8 cellular contexts compared by ENCODE assay signal in genomic region chr12:59372971-59373370, GRCh38.
DNase-seq lines count a peak whose midpoint lies in the region; ATAC-seq and TF ChIP-seq lines count a peak whose summit lies in the region.

No MANE protein-coding gene starts in this region.

- no peaks in the 10 kb centered on the region for H3K9me3 ChIP-seq in iPS DF 6.9 (ENCODE audit: control insufficient read depth, insufficient read depth, low read length)

- H3K4me3 ChIP-seq in BJ (ENCODE audit: low read depth, low read length) (no peak overlapping the region), H7 (ENCODE audit: insufficient read depth, low read depth, low read length) (no peak overlapping the region), iPS DF 6.9 (ENCODE audit: low read length) (no peak overlapping the region)

- H3K27me3 ChIP-seq in BJ (ENCODE audit: control insufficient read depth, insufficient read depth, low read length) (no peaks in the 10 kb centered on the region), H7 (ENCODE audit: control insufficient read depth, insufficient read depth, low read length) (no peaks in the 10 kb centered on the region), iPS DF 6.9 (ENCODE audit: control insufficient read depth, insufficient read depth, low read length) (no peaks in the 10 kb centered on the region)

- WGBS in iPS DF 6.9 (ENCODE audit: insufficient coverage, insufficient read length), result no CpG with 5 or more reads among the region's 3 CpGs

- TF ChIP-seq CTCF in BJ (IDR thresholded peaks at IDR 0.05; ENCODE audit: insufficient read depth, low read depth, low read length), result peak; percentile 45
- TF ChIP-seq CTCF in RWPE1 (conservative IDR thresholded peaks at IDR 0.05; ENCODE audit: low read depth), result peak; percentile 10; the same call in 1 of the 2 replicates

- no peak for ATAC-seq in HG02763 (IDR thresholded peaks at IDR 0.05; ENCODE audit: unreplicated experiment)
- no peak for ATAC-seq in GM19328 (IDR thresholded peaks at IDR 0.05; ENCODE audit: unreplicated experiment)

- CTCF ChIA-PET in BJ (lab: Yijun Ruan, JAX) (interaction anchor here (0.7 to 1.7 kb wide), 9 partner anchors 9 to 1121 kb away, joined by 3 to 4 read pairs (median 3); no protein-coding TSS in a partner anchor), RWPE1 (lab: Yijun Ruan, JAX) (no interaction called here)

- H3K36me3 ChIP-seq in BJ (ENCODE audit: control insufficient read depth, insufficient read depth, low read length) (no peaks in the 10 kb centered on the region), H7 (replicated peaks; ENCODE audit: control insufficient read depth, insufficient read depth, low read length) (no peaks in the 10 kb centered on the region), iPS DF 6.9 (ENCODE audit: control insufficient read depth, insufficient read depth, low read length) (no peaks in the 10 kb centered on the region)

- no peaks in the 10 kb centered on the region for H3K4me1 ChIP-seq in iPS DF 6.9 (ENCODE audit: control insufficient read depth, insufficient read depth, low read length)

- POLR2A ChIA-PET in BJ (lab: Charles Lee) (no interaction called here), RWPE1 (lab: Yijun Ruan, JAX; ENCODE audit: low non-redundant PET) (no interaction called here)

- H3K27ac ChIP-seq in RWPE1 (no peak overlapping the region), iPS DF 6.9 (ENCODE audit: low read length) (no peak overlapping the region)

- no peak for DNase-seq in BJ (ENCODE audit: low read depth)
- DNase-seq in H7, result peak; percentile 11
- DNase-seq in RWPE1 (ENCODE audit: low spot score), result no peak
- DNase-seq in iPS DF 6.9 (ENCODE audit: low read depth, low spot score), result peak; percentile 37
- DNase-seq in stimulated activated naive CD4-positive, alpha-beta T cell (lab: John Stamatoyannopoulos, UW), result no peak
- DNase-seq in T-helper 2 cell, result no peak

Comparison
In these comparisons a context has a peak if more than half of its experiments do, and no peak if none do; other contexts are left out.
1. DNase-seq: peak in H7 (single experiment) and iPS DF 6.9 (single experiment); none in BJ (single experiment), RWPE1 (single experiment), stimulated activated naive CD4-positive, alpha-beta T cell (0 of 6) and T-helper 2 cell (0 of 5).